In genomic region chr10:75226055-75226454, GRCh38 we compare ENCODE assay signal across 11 cellular contexts. TPM values are rescaled to one million over a fixed set of nuclear protein-coding genes. Genes with fewer than 3 reads are reported as not detected.
DNase-seq lines count a peak whose midpoint lies in the region; ATAC-seq, FAIRE-seq and TF ChIP-seq lines count a peak whose summit lies in the region.
"Had no signal": no experiment of that assay in that cellular context is flagged by ENCODE, and none has a peak within 500 bp of the region (broad histone marks: within the 10 kb centered on the region; RNA-seq: fewer than 3 reads in every experiment).

No MANE protein-coding gene starts in this region.

- peak overlapping the region; percentile 29 to 60; a peak in 3 of 6 replicates for H3K27ac ChIP-seq in A549
- H3K27ac ChIP-seq in Peyer's patch: peak overlapping the region; percentile 38 to 78 (median 50)
- H3K27ac ChIP-seq in esophagus (ENCODE audit: low read depth in 2 of 2, low read length in 1 of 2): peak overlapping the region; percentile 78 to 85
- peak overlapping the region; percentile 67 for H3K27ac ChIP-seq in osteoblast (ENCODE audit: low read depth, low read length)

- no peak for DNase-seq in A549 (ENCODE audit: low read depth in 1 of 2, low spot score in 1 of 2)
- no peak for DNase-seq in Peyer's patch
- DNase-seq in osteoblast (ENCODE audit: insufficient read length, low spot score, missing footprints): no peak
- no peak for DNase-seq in NCI-H2227 treated with DMSO at 0.1 percent for 48 hours (lab: John Stamatoyannopoulos, UW)
- no peak for DNase-seq in NCI-H446 (lab: John Stamatoyannopoulos, UW)
- no peak for DNase-seq in kidney glomerular epithelial cell (lab: John Stamatoyannopoulos, UW)
- no peak for DNase-seq in cerebellum (ENCODE audit: low spot score)
- DNase-seq: NCI-H1694 had no signal

- H3K36me3 ChIP-seq in Peyer's patch: peaks cover 0 to 59% (median 0%) of the 10 kb centered on the region in 3 donors
- peaks cover 13% of the 10 kb centered on the region in 2 donors for H3K36me3 ChIP-seq in esophagus (ENCODE audit: control insufficient read depth in 2 of 2, insufficient read depth in 2 of 2, low read length in 1 of 2)
- H3K36me3 ChIP-seq in osteoblast (ENCODE audit: insufficient read depth, low read length): peaks cover 74% of the 10 kb centered on the region

- no peak for TF ChIP-seq POLR2A in A549 (IDR thresholded peaks at IDR 0.05; ENCODE audit: low read length)
- no peak for TF ChIP-seq POLR2A in Peyer's patch (IDR thresholded peaks at IDR 0.05)

- H2AFZ ChIP-seq in osteoblast (ENCODE audit: low read length): no peak overlapping the region

- ATAC-seq in A549: no peak

- no peak for FAIRE-seq in A549 (lab: Jason Lieb, UNC)
- FAIRE-seq: frontal cortex, GM12892 had no signal

- H3K9me3 ChIP-seq in A549 (no peaks in the 10 kb centered on the region), Peyer's patch (no peaks in the 10 kb centered on the region), esophagus (ENCODE audit: control insufficient read depth in 2 of 2, insufficient read depth in 1 of 2, low read depth in 1 of 2, low read length in 1 of 2) (no peaks in the 10 kb centered on the region), osteoblast (ENCODE audit: low read depth, low read length) (no peaks in the 10 kb centered on the region)

- no peaks in the 10 kb centered on the region for H3K27me3 ChIP-seq in Peyer's patch
- H3K27me3 ChIP-seq in esophagus (ENCODE audit: control insufficient read depth in 1 of 2, insufficient read depth in 2 of 2, low read length in 2 of 2): no peaks in the 10 kb centered on the region
- H3K27me3 ChIP-seq in osteoblast (ENCODE audit: insufficient read depth, low read length): no peaks in the 10 kb centered on the region

- POLR2A ChIA-PET in A549 (lab: Yijun Ruan, JAX): interaction anchor here (0.7 to 3.2 kb wide), 4 partner anchors 8 to 15 kb away, joined by 3 to 32 read pairs (median 4); partner anchors contain the start of gene VDAC2

- H3K4me1 ChIP-seq in A549 (peaks cover 84% of the 10 kb centered on the region), Peyer's patch (peaks cover 0 to 69% (median 5%) of the 10 kb centered on the region in 4 donors), esophagus (ENCODE audit: control insufficient read depth in 2 of 2, insufficient read depth in 2 of 2, low read length in 1 of 2) (peaks cover 0 to 3% of the 10 kb centered on the region in 2 donors), osteoblast (ENCODE audit: insufficient read depth, low read length) (peaks cover 60% of the 10 kb centered on the region)

- CTCF ChIA-PET in A549 (lab: Yijun Ruan, JAX): interaction anchor here (0.6 to 22.8 kb wide), 5 partner anchors 8 to 117 kb away, joined by 3 to 479 read pairs (median 53); partner anchors contain the start of gene COMTD1

- peaks cover 69% of the 10 kb centered on the region for H3K79me2 ChIP-seq in osteoblast (ENCODE audit: insufficient read depth, low read length)

- WGBS in A549 (ENCODE audit: missing lambda C conversion rate): 89% methylated on average over 3 of the region's 3 CpGs
- 56 to 72% methylated on average over 3 of the region's 3 CpGs for WGBS in esophagus, 2 donors

- TF ChIP-seq EP300 in A549 (IDR thresholded peaks at IDR 0.05): no peak

- H3K4me3 ChIP-seq in A549 (no peak overlapping the region), Peyer's patch (no peak overlapping the region), esophagus (ENCODE audit: low read depth in 1 of 2, low read length in 2 of 2) (no peak overlapping the region), osteoblast (ENCODE audit: insufficient read depth, low read length) (no peak overlapping the region)

- peaks cover 38% of the 10 kb centered on the region for H4K20me1 ChIP-seq in osteoblast (ENCODE audit: insufficient read depth, low read length)

- no peak for TF ChIP-seq RAD21 in A549 (conservative IDR thresholded peaks at IDR 0.05 in 1 of 2, IDR thresholded peaks at IDR 0.05 in 1 of 2)

- H3K4me2 ChIP-seq in A549 (peak overlapping the region; percentile 61), osteoblast (ENCODE audit: insufficient read depth, low read length) (peak overlapping the region; percentile 61)

- TF ChIP-seq CTCF in A549 (IDR thresholded peaks at IDR 0.05) (no peak), Peyer's patch (IDR thresholded peaks at IDR 0.05) (no peak), osteoblast (IDR thresholded peaks at IDR 0.05; ENCODE audit: extremely low read depth, low read depth, low read length) (no peak)

TF ChIP-seq in A549, 52 proteins besides CTCF, POLR2A, EP300 and RAD21:
- TF ChIP-seq USF2 (IDR thresholded peaks at IDR 0.05) (no peak), HOXA7 (CRISPR knock-in tag; IDR thresholded peaks at IDR 0.05) (no peak), ZC3H11A (IDR thresholded peaks at IDR 0.05) (no peak), HOXB5 (CRISPR knock-in tag; IDR thresholded peaks at IDR 0.05) (no peak), PBX3 (IDR thresholded peaks at IDR 0.05) (no peak), HMGXB4 (CRISPR knock-in tag; IDR thresholded peaks at IDR 0.05; ENCODE audit: borderline replicate concordance) (no peak), NFE2L2 (conservative IDR thresholded peaks at IDR 0.05; ENCODE audit: low read length) (no peak), TFCP2L1 (CRISPR knock-in tag; IDR thresholded peaks at IDR 0.05) (no peak), GATA3 (IDR thresholded peaks at IDR 0.05; ENCODE audit: borderline replicate concordance) (no peak), FOSL2 (IDR thresholded peaks at IDR 0.05) (no peak), FOSL2 (CRISPR knock-in tag; IDR thresholded peaks at IDR 0.05) (no peak), CHD2 (IDR thresholded peaks at IDR 0.05; ENCODE audit: low read length, partially characterized antibody) (no peak), PHF8 (IDR thresholded peaks at IDR 0.05; ENCODE audit: borderline replicate concordance, low read depth) (no peak), ZSCAN20 (CRISPR knock-in tag; IDR thresholded peaks at IDR 0.05) (no peak)

RNA-seq across cellular contexts. Expression of gene COMTD1, which starts 9.7 kb away (rescaled TPM):
- polyA plus RNA-seq in A549 (2011; rRNA removed) (9.5 and 9.8 TPM in 2 replicates), A549 (2017; fragmentation: RNase III; extraction: RNeasy Plus Mini Kit Qiagen cat#74134 plus additional on column Dnase treatment) (31.3 to 35.3 TPM (median 34.2 TPM) in 3 replicates), esophagus (100 to 1,000 TPM; 153 to 185 TPM)
- polyA plus RNA-seq in A549 (2012; cell fraction: cytosol; rRNA removed): 57.8 and 74.6 TPM in 2 replicates
- 174 and 265 TPM in 2 replicates for polyA plus RNA-seq in A549 (2012; cell fraction: nucleus; rRNA removed)
- 2.1 and 3.2 TPM in 2 replicates for polyA minus RNA-seq in A549 (2011; rRNA and poly(A)+ RNA removed)
- total RNA-seq in Peyer's patch (100 to 1,000 TPM in 3 of 4 donors, 10 to 100 TPM in 1; 86.6 to 205 (median 147) TPM), osteoblast (8.5 and 13.4 TPM in 2 replicates), cerebellum (13.8 TPM)

RNA-seq across cellular contexts. Expression of gene VDAC2, which starts 15.5 kb away (rescaled TPM):
- polyA plus RNA-seq in A549 (2011; rRNA removed): 262 and 285 TPM in 2 replicates
- 127 and 130 TPM in 2 replicates for polyA plus RNA-seq in A549 (2012; cell fraction: cytosol; rRNA removed)
- polyA plus RNA-seq in A549 (2012; cell fraction: nucleus; rRNA removed): 60.2 and 94.6 TPM in 2 replicates
- 273 to 292 TPM (median 276 TPM) in 3 replicates for polyA plus RNA-seq in A549 (2017; fragmentation: RNase III; extraction: RNeasy Plus Mini Kit Qiagen cat#74134 plus additional on column Dnase treatment)
- polyA minus RNA-seq in A549 (2011; rRNA and poly(A)+ RNA removed): 73.4 and 85.0 TPM in 2 replicates
- 100 to 1,000 TPM; 118 to 152 (median 138) TPM for total RNA-seq in Peyer's patch
- 100 to 1,000 TPM; 268 to 282 TPM for polyA plus RNA-seq in esophagus
- 141 and 145 TPM in 2 replicates for total RNA-seq in osteoblast
- total RNA-seq in cerebellum: 88.6 TPM
